24 cellular contexts compared by ENCODE assay signal in genomic region chr12:32446306-32447119, GRCh38. TPM values are rescaled to one million over a fixed set of nuclear protein-coding genes. Genes with fewer than 3 reads are reported as not detected.
DNase-seq lines count a peak whose midpoint lies in the region; ATAC-seq and TF ChIP-seq lines count a peak whose summit lies in the region.
"Had no signal": no experiment of that assay in that cellular context is flagged by ENCODE, and none has a peak within 500 bp of the region (broad histone marks: within the 10 kb centered on the region; RNA-seq: fewer than 3 reads in every experiment).

No MANE protein-coding gene starts in this region.

- no peak for TF ChIP-seq EP300 in suprapubic skin (IDR thresholded peaks at IDR 0.05)

- no peak overlapping the region for H2BK20ac ChIP-seq in H9 (ENCODE audit: low read depth, low read length, poor library complexity, severe bottlenecking)

- H3K4me3 ChIP-seq in RWPE2 (ENCODE audit: severe bottlenecking) (no peak overlapping the region), hepatocyte (no peak overlapping the region), neuronal stem cell (ENCODE audit: low read length in 2 of 2) (no peak overlapping the region), suprapubic skin (no peak overlapping the region)
- H3K4me3 ChIP-seq: coronary artery, gastrocnemius medialis had no signal

- no peak overlapping the region for H2BK12ac ChIP-seq in H9 (ENCODE audit: insufficient read length, low read depth, low read length)
- no peak overlapping the region for H2BK12ac ChIP-seq in neuronal stem cell (ENCODE audit: low read length)

- no peak for TF ChIP-seq POLR2A in suprapubic skin (IDR thresholded peaks at IDR 0.05)

- peaks cover 62 to 72% of the 10 kb centered on the region in 2 experiments for H3K4me1 Mint-ChIP-seq in H9

- DNase-seq in H9: no peak
- DNase-seq in RWPE2 (ENCODE audit: low spot score): no peak
- peak; percentile 13 for DNase-seq in hepatocyte (ENCODE audit: low spot score)
- DNase-seq in neuronal stem cell (ENCODE audit: low spot score): no peak
- no peak for DNase-seq in suprapubic skin (ENCODE audit: low spot score in 2 of 2)
- no peak for DNase-seq in SKM-1 treated with dmso at 0.1 percent for 144 hours (lab: John Stamatoyannopoulos, UW; ENCODE audit: unreplicated experiment)
- DNase-seq: activated CD4-positive, alpha-beta T cell treated with anti-CD3 and anti-CD28 coated beads for 36 hours; activated CD8-positive, alpha-beta memory T cell treated with anti-CD3 and anti-CD28 coated beads, Interleukin-2, amount 50 U/mL, for 48 hours; activated naive CD4-positive, alpha-beta T cell; AML-193; gastrocnemius medialis; midbrain; NCI-H1417; NCI-H2227 treated with DMSO at 0.1 percent for 48 hours; NK-92 treated with Interleukin-12 subunit alpha and Interleukin-12 subunit beta, amount 100 ng/mL, for 24 hours; occipital lobe; SHP77; stimulated activated CD8-positive, alpha-beta memory T cell treated with anti-CD3 and anti-CD28 coated beads, Interleukin-4, amount 100 ng/mL, for 48 hours; T-helper 17 cell had no signal

- H3K27me3 ChIP-seq in H9 (ENCODE audit: insufficient read depth, low read length): no peaks in the 10 kb centered on the region
- H3K27me3 ChIP-seq in RWPE2 (ENCODE audit: insufficient read depth, poor library complexity, severe bottlenecking): no peaks in the 10 kb centered on the region
- H3K27me3 ChIP-seq in hepatocyte: no peaks in the 10 kb centered on the region
- no peaks in the 10 kb centered on the region for H3K27me3 ChIP-seq in neuronal stem cell (ENCODE audit: control insufficient read depth in 3 of 3, insufficient read depth in 3 of 3, low read depth in 1 of 3, low read length in 3 of 3)
- no peaks in the 10 kb centered on the region for H3K27me3 ChIP-seq in suprapubic skin
- H3K27me3 ChIP-seq: gastrocnemius medialis had no signal

- 0 out of 2 replicates have a peak, but pooled peaks cover 3% of the 10 kb centered on the region for H3K36me3 ChIP-seq in RWPE2 (ENCODE audit: low read depth)
- H3K36me3 ChIP-seq in hepatocyte (replicated peaks; ENCODE audit: insufficient read depth, low read depth): no peaks in the 10 kb centered on the region
- no peaks in the 10 kb centered on the region for H3K36me3 ChIP-seq in neuronal stem cell (replicated peaks in 1 of 2; ENCODE audit: control insufficient read depth in 2 of 2, insufficient read depth in 2 of 2, low read length in 2 of 2)
- no peaks in the 10 kb centered on the region for H3K36me3 ChIP-seq in suprapubic skin
- H3K36me3 ChIP-seq: gastrocnemius medialis had no signal

- H3K9me3 Mint-ChIP-seq in H9: no peaks in the 10 kb centered on the region

- no peaks in the 10 kb centered on the region for H4K20me1 ChIP-seq in H9 (ENCODE audit: control insufficient read depth, insufficient read depth, insufficient read length)
- H4K20me1 ChIP-seq in hepatocyte (ENCODE audit: insufficient read depth, poor library complexity, severe bottlenecking): no peaks in the 10 kb centered on the region

- H3K36me3 Mint-ChIP-seq in H9 (ENCODE audit: insufficient read depth in 1 of 3, low read depth in 3 of 3): peaks cover 0 to 8% (median 3%) of the 10 kb centered on the region in 3 experiments; a peak in 2 of 7 replicates

- no peak overlapping the region for H3K56ac ChIP-seq in H9 (ENCODE audit: insufficient read length, low read depth, low read length)

- H3K18ac ChIP-seq in H9 (ENCODE audit: insufficient read length, low read depth, low read length) (no peak overlapping the region), neuronal stem cell (ENCODE audit: low read length) (peak overlapping the region; percentile 0)

- H3K23ac ChIP-seq in H9 (ENCODE audit: insufficient read length, low read depth, low read length): no peak overlapping the region
- no peak overlapping the region for H3K23ac ChIP-seq in neuronal stem cell (ENCODE audit: low read depth, low read length, poor library complexity)

- H3K9ac ChIP-seq in H9 (ENCODE audit: extremely low read depth, insufficient read length, low read length): no peak overlapping the region
- H3K9ac ChIP-seq in neuronal stem cell (ENCODE audit: low read depth, low read length, poor library complexity): no peak overlapping the region

- H3K4me1 ChIP-seq in H9 (ENCODE audit: insufficient read depth, low read length) (peaks cover 14% of the 10 kb centered on the region; the same call in 1 of the 2 replicates), RWPE2 (ENCODE audit: insufficient read depth, poor library complexity, severe bottlenecking) (peaks cover 50% of the 10 kb centered on the region), hepatocyte (ENCODE audit: insufficient read depth) (peaks cover 30% of the 10 kb centered on the region), neuronal stem cell (ENCODE audit: control insufficient read depth in 2 of 2, insufficient read depth in 1 of 2, low read depth in 1 of 2, low read length in 2 of 2) (peaks cover 9 to 16% of the 10 kb centered on the region in 2 donors), suprapubic skin (no peaks in the 10 kb centered on the region)

- H3K79me1 ChIP-seq in H9 (ENCODE audit: insufficient read depth, low read depth, low read length, poor library complexity, severe bottlenecking) (peaks cover 4% of the 10 kb centered on the region), neuronal stem cell (ENCODE audit: low read depth, low read length) (no peaks in the 10 kb centered on the region)

- H3K4ac ChIP-seq in H9 (ENCODE audit: low read depth, low read length): no peak overlapping the region
- no peak overlapping the region for H3K4ac ChIP-seq in neuronal stem cell (ENCODE audit: low read length)

- no peaks in the 10 kb centered on the region for H3K27me3 Mint-ChIP-seq in H9 (ENCODE audit: low read depth)
- H3K27me3 Mint-ChIP-seq: activated CD4-positive, alpha-beta T cell treated with anti-CD3 and anti-CD28 coated beads for 36 hours had no signal

- H3K9me3 ChIP-seq in H9 (ENCODE audit: control insufficient read depth, low read depth, low read length) (no peaks in the 10 kb centered on the region), RWPE2 (ENCODE audit: severe bottlenecking) (no peaks in the 10 kb centered on the region), hepatocyte (ENCODE audit: low read depth) (no peaks in the 10 kb centered on the region), neuronal stem cell (replicated peaks in 1 of 2; ENCODE audit: control insufficient read depth in 2 of 2, insufficient read depth in 1 of 2, low read depth in 1 of 2, low read length in 2 of 2) (peaks cover 0 to 2% of the 10 kb centered on the region in 2 donors), suprapubic skin (no peaks in the 10 kb centered on the region)
- H3K9me3 ChIP-seq: gastrocnemius medialis had no signal

- H4K8ac ChIP-seq in H9 (replicated peaks; ENCODE audit: insufficient read length, low read depth, low read length): no peak overlapping the region
- no peak overlapping the region for H4K8ac ChIP-seq in neuronal stem cell (ENCODE audit: low read depth, low read length)

- H3T11ph ChIP-seq in H9 (ENCODE audit: low read length): no peak overlapping the region

- no peak overlapping the region for H2AFZ ChIP-seq in H9 (ENCODE audit: low read length)
- no peak overlapping the region for H2AFZ ChIP-seq in hepatocyte
- peak overlapping the region; percentile 47 for H2AFZ ChIP-seq in neuronal stem cell (ENCODE audit: low read length)

- H3K4me2 ChIP-seq in H9 (ENCODE audit: insufficient read depth, insufficient read length, low read length): no peak overlapping the region
- H3K4me2 ChIP-seq in hepatocyte: peak overlapping the region; percentile 50
- H3K4me2 ChIP-seq in neuronal stem cell (ENCODE audit: insufficient read depth, low read length, poor library complexity, severe bottlenecking): no peak overlapping the region

- H3K79me2 ChIP-seq in H9 (ENCODE audit: insufficient read depth, low read length): peaks cover 45% of the 10 kb centered on the region; the same call in 1 of the 2 replicates
- peaks cover 84% of the 10 kb centered on the region for H3K79me2 ChIP-seq in hepatocyte

- H4K5ac ChIP-seq in H9 (ENCODE audit: insufficient read length, low read depth, low read length): no peak overlapping the region

- no peaks in the 10 kb centered on the region for H3K9me2 ChIP-seq in hepatocyte (replicated peaks; ENCODE audit: insufficient read depth)

- TF ChIP-seq CTCF in H9 (conservative IDR thresholded peaks at IDR 0.05) (no peak), RWPE2 (IDR thresholded peaks at IDR 0.05; ENCODE audit: poor library complexity, severe bottlenecking) (no peak), hepatocyte (IDR thresholded peaks at IDR 0.05; ENCODE audit: poor library complexity) (no peak), suprapubic skin (IDR thresholded peaks at IDR 0.05) (no peak)

- no peak overlapping the region for H2BK120ac ChIP-seq in H9 (ENCODE audit: low read depth, low read length, poor library complexity, severe bottlenecking)
- no peak overlapping the region for H2BK120ac ChIP-seq in neuronal stem cell (ENCODE audit: low read depth, low read length)

- WGBS in H9 (ENCODE audit: extremely low coverage, insufficient read length, low lambda C conversion rate): no CpG with 5 or more reads among the region's 14 CpGs
- 50% methylated on average over 14 of the region's 14 CpGs for WGBS in hepatocyte (ENCODE audit: low lambda C conversion rate, missing lambda C conversion rate)
- WGBS in neuronal stem cell (ENCODE audit: extremely low coverage in 2 of 2, insufficient read length in 2 of 2, insufficient replicate concordance in 1 of 2), 2 donors: no CpG with 5 or more reads among the region's 14 CpGs
- 81% methylated on average over 14 of the region's 14 CpGs for WGBS in suprapubic skin

- H3K27ac Mint-ChIP-seq in H9: peak overlapping the region; percentile 38 to 96 (median 65)
- H3K27ac Mint-ChIP-seq: activated CD4-positive, alpha-beta T cell treated with anti-CD3 and anti-CD28 coated beads for 36 hours; T-helper 17 cell had no signal

- peak overlapping the region; percentile 22 for H3K14ac ChIP-seq in H9 (ENCODE audit: insufficient read depth, low read length)
- H3K14ac ChIP-seq in neuronal stem cell (ENCODE audit: low read length): no peak overlapping the region

- H4K91ac ChIP-seq in H9 (ENCODE audit: insufficient read length, low read depth, low read length): no peak overlapping the region
- H4K91ac ChIP-seq in neuronal stem cell (ENCODE audit: low read depth, low read length, poor library complexity): no peak overlapping the region

- H2BK15ac ChIP-seq in H9 (ENCODE audit: low read depth, low read length) (no peak overlapping the region), neuronal stem cell (ENCODE audit: low read length) (no peak overlapping the region)

- H3K23me2 ChIP-seq in H9 (ENCODE audit: insufficient read length, low read depth, low read length, poor library complexity, severe bottlenecking): no peaks in the 10 kb centered on the region

- ATAC-seq in RWPE2 (ENCODE audit: low read depth) (no peak), GM21723 (IDR thresholded peaks at IDR 0.05; ENCODE audit: unreplicated experiment) (no peak), HG03469 (IDR thresholded peaks at IDR 0.05; ENCODE audit: unreplicated experiment) (no peak)
- ATAC-seq: activated CD4-positive, alpha-beta T cell treated with anti-CD3 and anti-CD28 coated beads for 36 hours; gastrocnemius medialis; sciatic nerve; T-helper 17 cell had no signal

- H3K27ac ChIP-seq in H9 (ENCODE audit: insufficient read length, low read depth, low read length): no peak overlapping the region
- peak overlapping the region; percentile 96 for H3K27ac ChIP-seq in RWPE2 (ENCODE audit: poor library complexity, severe bottlenecking)
- peak overlapping the region; percentile 87 for H3K27ac ChIP-seq in hepatocyte
- peak overlapping the region; percentile 18 for H3K27ac ChIP-seq in neuronal stem cell (replicated peaks; ENCODE audit: low read length)
- H3K27ac ChIP-seq in suprapubic skin: no peak overlapping the region
- H3K27ac ChIP-seq: coronary artery, HL-60 had no signal

- H3K4me3 Mint-ChIP-seq in H9: no peak overlapping the region; a peak in 1 of 5 replicates
- H3K4me3 Mint-ChIP-seq: activated CD4-positive, alpha-beta T cell treated with anti-CD3 and anti-CD28 coated beads for 36 hours; T-helper 17 cell had no signal

- H2AK5ac ChIP-seq in H9 (ENCODE audit: insufficient read length, low read length) (no peak overlapping the region), neuronal stem cell (ENCODE audit: low read depth, low read length) (no peak overlapping the region)

- H2BK5ac ChIP-seq in H9 (ENCODE audit: insufficient read length, low read length): no peak overlapping the region
- H2BK5ac ChIP-seq in neuronal stem cell (ENCODE audit: low read length): no peak overlapping the region

RNA-seq across cellular contexts. Expression of gene FGD4, which starts 47.2 kb away (rescaled TPM):
- total RNA-seq in H9 (2021) (53.9 and 54.3 TPM in 2 replicates), hepatocyte (38.3 and 41.5 TPM in 2 replicates), suprapubic skin (10 to 100 TPM; 42.6 to 69.4 (median 47.3) TPM)
- 15.2 and 17.1 TPM in 2 replicates for polyA plus RNA-seq in hepatocyte
- 10.7 TPM for polyA plus RNA-seq in neuronal stem cell (2013, experiment 1 of 2)
- 12.5 TPM for polyA plus RNA-seq in neuronal stem cell (2013, experiment 2 of 2)

Comparison
In these comparisons a context has a peak if more than half of its experiments do, and no peak if none do; other contexts are left out.
1. H3K27ac ChIP-seq: peak in RWPE2 (single experiment), hepatocyte (single experiment) and neuronal stem cell (single experiment); none in H9 (single experiment) and suprapubic skin (single experiment).